22 cellular contexts compared by ENCODE assay signal in the genomic region with DNA sequence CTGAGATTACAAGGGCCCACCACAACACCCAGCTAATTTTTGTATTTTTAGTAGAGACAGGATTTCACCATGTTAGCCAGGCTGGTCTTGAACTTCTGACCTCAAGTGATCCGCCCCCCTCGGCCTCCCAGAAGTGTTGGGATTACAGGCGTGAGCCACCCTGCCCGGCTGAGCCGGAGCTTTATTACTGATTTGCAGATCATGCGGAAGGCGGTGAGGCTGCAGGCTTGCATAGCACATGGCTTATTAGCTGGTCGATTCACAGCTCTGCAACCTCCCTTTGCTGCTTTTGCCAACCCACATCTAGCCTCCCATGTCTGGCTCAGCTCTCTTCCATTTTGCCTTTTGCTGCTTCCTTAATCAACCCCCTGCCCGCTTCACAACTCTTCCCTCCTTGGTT.
DNase-seq lines count a peak whose midpoint lies in the region; ATAC-seq and TF ChIP-seq lines count a peak whose summit lies in the region.
"Had no signal": no experiment of that assay in that cellular context is flagged by ENCODE, and none has a peak within 500 bp of the region (broad histone marks: within the 10 kb centered on the region; RNA-seq: fewer than 3 reads in every experiment).

No MANE protein-coding gene starts in this region.

- peaks cover 50% of the 10 kb centered on the region for H3K4me1 Mint-ChIP-seq in CD14-positive monocyte
- H3K4me1 Mint-ChIP-seq in activated T-helper 17 cell treated with anti-CD3 and anti-CD28 coated beads, Interleukin-2, amount 50 U/mL, for 72 hours: peaks cover 9% of the 10 kb centered on the region

- H3K4ac ChIP-seq in mesendoderm (ENCODE audit: low read depth, low read length): no peak overlapping the region

- no peaks in the 10 kb centered on the region for H3K79me2 ChIP-seq in mesendoderm (ENCODE audit: control insufficient read depth, insufficient read depth, low read length)
- no peaks in the 10 kb centered on the region for H3K79me2 ChIP-seq in PC-3 (ENCODE audit: low read length)

- no peaks in the 10 kb centered on the region for H3K9me2 ChIP-seq in PC-3 (replicated peaks; ENCODE audit: low read length)

- no peaks in the 10 kb centered on the region for H4K20me1 ChIP-seq in PC-3 (ENCODE audit: low read length)

- intact Hi-C loops in CD14-positive monocyte (cut with micrococcal nuclease) (no loop called here), posterior vena cava (cut with DNase I) (loop anchor here in 1 of 2 donors (10.0 kb wide), 1 partner anchor 391 kb away; no protein-coding TSS in a partner anchor), PC-3 (cut with micrococcal nuclease) (no loop called here), tibial artery (cut with DNase I; ENCODE audit: low total_unique reads) (no loop called here)

- no peak overlapping the region for H2BK5ac ChIP-seq in mesendoderm (ENCODE audit: low read length)

- H3F3A ChIP-seq in PC-3 (ENCODE audit: low read length, unreplicated experiment): no peaks in the 10 kb centered on the region

- POLR2A ChIA-PET in PC-3 (lab: Charles Lee; ENCODE audit: unreplicated experiment): no interaction called here

- ATAC-seq in activated T-helper 17 cell treated with anti-CD3 and anti-CD28 coated beads, Interleukin-2, amount 50 U/mL, for 72 hours (replicated peaks): no peak
- ATAC-seq in PC-3: no peak

- H3K4me3 Mint-ChIP-seq in CD14-positive monocyte: no peak overlapping the region
- peak overlapping the region; percentile 38 for H3K4me3 Mint-ChIP-seq in activated T-helper 17 cell treated with anti-CD3 and anti-CD28 coated beads, Interleukin-2, amount 50 U/mL, for 72 hours
- H3K4me3 Mint-ChIP-seq: CD4-positive, CD25-positive, alpha-beta regulatory T cell had no signal

- peaks cover 0 to 8% (median 0%) of the 10 kb centered on the region in 3 donors for H3K27me3 Mint-ChIP-seq in CD14-positive monocyte (ENCODE audit: low read depth in 3 of 3)
- H3K27me3 Mint-ChIP-seq in activated T-helper 17 cell treated with anti-CD3 and anti-CD28 coated beads, Interleukin-2, amount 50 U/mL, for 72 hours: peaks cover 3% of the 10 kb centered on the region
- H3K27me3 Mint-ChIP-seq: CD4-positive, CD25-positive, alpha-beta regulatory T cell had no signal

- no peak overlapping the region for H2BK15ac ChIP-seq in mesendoderm (replicated peaks; ENCODE audit: low read depth)

- CTCF ChIA-PET in PC-3 (lab: Charles Lee): no interaction called here

- no peak overlapping the region for H3K23ac ChIP-seq in mesendoderm (ENCODE audit: low read length)

- H3K9me3 Mint-ChIP-seq in CD14-positive monocyte: peaks cover 0 to 4% (median 0%) of the 10 kb centered on the region in 7 donors
- H3K9me3 Mint-ChIP-seq in activated T-helper 17 cell treated with anti-CD3 and anti-CD28 coated beads, Interleukin-2, amount 50 U/mL, for 72 hours: peaks cover 4% of the 10 kb centered on the region

- H2BK120ac ChIP-seq in mesendoderm (ENCODE audit: low read depth, low read length): no peak overlapping the region

- H3K27ac Mint-ChIP-seq in CD14-positive monocyte: peak overlapping the region in 6 of 7 donors; percentile 65 to 98 (median 90)
- H3K27ac Mint-ChIP-seq in activated T-helper 17 cell treated with anti-CD3 and anti-CD28 coated beads, Interleukin-2, amount 50 U/mL, for 72 hours: peak overlapping the region; percentile 68
- H3K27ac Mint-ChIP-seq: CD4-positive, CD25-positive, alpha-beta regulatory T cell had no signal

- H3K27me3 ChIP-seq in mesendoderm (ENCODE audit: insufficient read depth, low read length, poor library complexity) (no peaks in the 10 kb centered on the region), PC-3 (ENCODE audit: low read length) (peaks cover 11% of the 10 kb centered on the region; the same call in 1 of the 2 replicates), tibial artery (no peaks in the 10 kb centered on the region)
- H3K27me3 ChIP-seq: SJSA1 had no signal

- TF ChIP-seq CTCF in CD14-positive monocyte (IDR thresholded peaks at IDR 0.05) (no peak), PC-3 (conservative IDR thresholded peaks at IDR 0.05; ENCODE audit: low read depth, low read length) (no peak), tibial artery (IDR thresholded peaks at IDR 0.05) (no peak)

- no peak overlapping the region for H3K9ac ChIP-seq in mesendoderm (ENCODE audit: low read length)
- no peak overlapping the region for H3K9ac ChIP-seq in PC-3 (ENCODE audit: low read length)
- H3K9ac ChIP-seq: GM23248, KMS-11 had no signal

- H2AK5ac ChIP-seq in mesendoderm (ENCODE audit: low read length): no peak overlapping the region

- H3K36me3 ChIP-seq in mesendoderm (ENCODE audit: control insufficient read depth, insufficient read depth, low read length) (no peaks in the 10 kb centered on the region), PC-3 (ENCODE audit: low read depth, low read length) (no peaks in the 10 kb centered on the region), tibial artery (no peaks in the 10 kb centered on the region)
- H3K36me3 ChIP-seq: HAP-1, SJSA1 had no signal

- H3K4me2 ChIP-seq in mesendoderm (ENCODE audit: low read length) (no peak overlapping the region), PC-3 (ENCODE audit: low read length) (no peak overlapping the region)

- no peak for DNase-seq in CD14-positive monocyte (ENCODE audit: low spot score)
- no peak for DNase-seq in mesendoderm
- peak; percentile 78 for DNase-seq in posterior vena cava (ENCODE audit: low spot score)
- no peak for DNase-seq in PC-3
- no peak for DNase-seq in activated gamma-delta T cell treated with Interleukin-2 at 50 U/mL for 16 hours
- no peak for DNase-seq in tibial artery
- DNase-seq: CD4-positive, CD25-positive, alpha-beta regulatory T cell; GM23248; IMR-90; MM.1S; NCI-H1048; NCI-H1417; NCI-H1694; NCI-H2029 treated with DMSO at 0.1 percent for 48 hours; NCI-H2227 treated with DMSO at 0.1 percent for 48 hours; NCI-H526 treated with DMSO at 0.1 percent for 48 hours; Right ventricle myocardium superior; RPMI8226 had no signal

- H3K9me3 ChIP-seq in PC-3 (ENCODE audit: low read length) (peaks cover 7% of the 10 kb centered on the region; the same call in 1 of the 2 replicates), tibial artery (peaks cover 0 to 9% (median 0%) of the 10 kb centered on the region in 3 donors)
- H3K9me3 ChIP-seq: SJSA1 had no signal

- H4K5ac ChIP-seq in mesendoderm (ENCODE audit: low read length): peak overlapping the region; percentile 24

- no peaks in the 10 kb centered on the region for H3K79me1 ChIP-seq in mesendoderm (ENCODE audit: low read length)

- no peak overlapping the region for H4K8ac ChIP-seq in mesendoderm (ENCODE audit: low read depth, low read length)

- H3K36me3 Mint-ChIP-seq in CD14-positive monocyte: peaks cover 4 to 7% of the 10 kb centered on the region in 2 donors
- H3K36me3 Mint-ChIP-seq in activated T-helper 17 cell treated with anti-CD3 and anti-CD28 coated beads, Interleukin-2, amount 50 U/mL, for 72 hours (ENCODE audit: low read depth): no peaks in the 10 kb centered on the region
- H3K36me3 Mint-ChIP-seq: CD4-positive, CD25-positive, alpha-beta regulatory T cell had no signal

- H2AFZ ChIP-seq in PC-3 (ENCODE audit: low read length): no peak overlapping the region
- H2AFZ ChIP-seq: GM23248 had no signal

- H3K4me3 ChIP-seq in mesendoderm (ENCODE audit: low read length): no peak overlapping the region
- no peak overlapping the region for H3K4me3 ChIP-seq in PC-3 (ENCODE audit: low read length)
- H3K4me3 ChIP-seq in tibial artery: no peak overlapping the region
- H3K4me3 ChIP-seq: GM23248, HAP-1, SJSA1 had no signal

- H3K56ac ChIP-seq in mesendoderm (ENCODE audit: low read length): no peak overlapping the region

- H3K18ac ChIP-seq in mesendoderm (ENCODE audit: low read length): no peak overlapping the region

- WGBS in mesendoderm (ENCODE audit: extremely low coverage, insufficient coverage, low lambda C conversion rate): no CpG with 5 or more reads among the region's 9 CpGs

- H3K4me1 ChIP-seq in mesendoderm (ENCODE audit: control insufficient read depth, low read depth, low read length): peaks cover 5% of the 10 kb centered on the region
- H3K4me1 ChIP-seq in PC-3 (ENCODE audit: insufficient read depth, low read length): peaks cover 19% of the 10 kb centered on the region
- H3K4me1 ChIP-seq in tibial artery: peaks cover 0 to 11% (median 2%) of the 10 kb centered on the region in 4 donors

- H3K27ac ChIP-seq in mesendoderm (ENCODE audit: low read depth, low read length) (no peak overlapping the region), PC-3 (ENCODE audit: low read length) (no peak overlapping the region), tibial artery (no peak overlapping the region)
- H3K27ac ChIP-seq: GM23248, KMS-11, SJSA1 had no signal

- no TSS peak for BruUV-seq in PC-3 (replicated peaks; lab: Mats Ljungman, UMichigan)
